Comparison of ENCODE assay signal across 11 cellular contexts in the genomic region with DNA sequence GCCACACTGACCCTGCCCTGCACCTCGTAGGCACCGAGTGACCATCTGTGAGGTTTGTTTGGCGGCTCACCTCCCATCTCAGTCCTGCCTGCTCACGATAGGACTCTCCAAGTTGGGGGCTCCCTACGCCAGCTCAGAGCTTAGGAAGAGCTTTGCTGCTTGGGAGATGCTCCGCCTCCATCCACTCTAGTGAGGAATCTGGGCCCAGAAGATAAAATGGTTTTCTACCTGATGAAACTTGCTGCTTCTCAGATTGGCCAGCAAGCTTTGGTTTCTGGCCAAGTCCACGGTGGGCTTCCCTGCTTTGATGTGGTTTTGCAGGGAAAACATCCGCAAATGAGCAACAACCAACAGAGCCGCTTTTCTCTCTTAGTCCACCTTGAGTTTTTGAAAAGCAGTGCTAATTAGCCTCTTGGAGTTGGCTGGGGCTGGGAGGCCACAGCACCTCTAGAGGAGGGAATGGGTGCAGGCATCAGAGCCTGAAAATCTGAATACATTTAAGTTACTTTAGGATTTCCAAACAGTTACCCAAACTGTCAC. TPM values are rescaled to one million over a fixed set of nuclear protein-coding genes. Genes with fewer than 3 reads are reported as not detected.
DNase-seq lines count a peak whose midpoint lies in the region; ATAC-seq and TF ChIP-seq lines count a peak whose summit lies in the region.
"Had no signal": no experiment of that assay in that cellular context is flagged by ENCODE, and none has a peak within 500 bp of the region (broad histone marks: within the 10 kb centered on the region; RNA-seq: fewer than 3 reads in every experiment).

No MANE protein-coding gene starts in this region.

- no peaks in the 10 kb centered on the region for H3K36me3 Mint-ChIP-seq in activated CD8-positive, alpha-beta T cell treated with anti-CD3 and anti-CD28 coated beads, Interleukin-2, amount 10 ng/mL, durations not matched to agents 7 days and 5 days (ENCODE audit: low read depth)
- H3K36me3 Mint-ChIP-seq: activated naive CD8-positive, alpha-beta T cell treated with anti-CD3 and anti-CD28 coated beads, Interleukin-2, amount 10 ng/mL, durations not matched to agents 7 days and 5 days had no signal

- H3K27me3 Mint-ChIP-seq in activated CD8-positive, alpha-beta T cell treated with anti-CD3 and anti-CD28 coated beads, Interleukin-2, amount 10 ng/mL, durations not matched to agents 7 days and 5 days (ENCODE audit: low read depth), result peaks cover 19% of the 10 kb centered on the region

- ATAC-seq in activated CD8-positive, alpha-beta T cell treated with anti-CD3 and anti-CD28 coated beads, Interleukin-2, amount 10 ng/mL, durations not matched to agents 7 days and 5 days, result no peak
- ATAC-seq: left ventricle myocardium superior had no signal

- TF ChIP-seq CTCF in C4-2B (conservative IDR thresholded peaks at IDR 0.05), result peak; percentile 67
- peak; percentile 54 for TF ChIP-seq CTCF in HFF-Myc (IDR thresholded peaks at IDR 0.05; ENCODE audit: low read depth, low read length, missing control alignments)
- TF ChIP-seq CTCF in VCaP (conservative IDR thresholded peaks at IDR 0.05), result peak; percentile 70
- no peak for TF ChIP-seq CTCF in coronary artery (IDR thresholded peaks at IDR 0.05)

- no peak overlapping the region for H3K4me3 ChIP-seq in HFF-Myc (replicated peaks; ENCODE audit: low read depth, low read length)
- no peak overlapping the region for H3K4me3 ChIP-seq in coronary artery
- H3K4me3 ChIP-seq: SJCRH30 had no signal

- H3K27ac ChIP-seq in C4-2B (no peak overlapping the region), VCaP (no peak overlapping the region), coronary artery (no peak overlapping the region)
- H3K27ac ChIP-seq: SJCRH30 had no signal

- H3K9me3 Mint-ChIP-seq in activated CD8-positive, alpha-beta T cell treated with anti-CD3 and anti-CD28 coated beads, Interleukin-2, amount 10 ng/mL, durations not matched to agents 7 days and 5 days (ENCODE audit: insufficient read depth), result no peaks in the 10 kb centered on the region
- H3K9me3 Mint-ChIP-seq: activated naive CD8-positive, alpha-beta T cell treated with anti-CD3 and anti-CD28 coated beads, Interleukin-2, amount 10 ng/mL, durations not matched to agents 7 days and 5 days had no signal

- DNase-seq in HFF-Myc (ENCODE audit: extremely low read depth, low read depth) (no peak), left kidney (ENCODE audit: low read depth, low spot score) (peak; percentile 34), coronary artery (ENCODE audit: low spot score) (no peak), pons (ENCODE audit: low spot score) (no peak)
- no peak for DNase-seq in activated CD8-positive, alpha-beta T cell treated with anti-CD3 and anti-CD28 coated beads, Interleukin-2, amount 10 ng/mL, durations not matched to agents 7 days and 5 days
- DNase-seq in stimulated activated CD4-positive, alpha-beta T cell treated with anti-CD3 and anti-CD28 coated beads, Interleukin-4, amount 100 ng/mL, for 4 hours, result no peak
- DNase-seq: activated naive CD8-positive, alpha-beta T cell treated with anti-CD3 and anti-CD28 coated beads, Interleukin-2, amount 10 ng/mL, durations not matched to agents 7 days and 5 days; left ventricle myocardium superior; SJCRH30 had no signal

- H3K27ac Mint-ChIP-seq in activated CD8-positive, alpha-beta T cell treated with anti-CD3 and anti-CD28 coated beads, Interleukin-2, amount 10 ng/mL, durations not matched to agents 7 days and 5 days, result no peak overlapping the region
- H3K27ac Mint-ChIP-seq: activated naive CD8-positive, alpha-beta T cell treated with anti-CD3 and anti-CD28 coated beads, Interleukin-2, amount 10 ng/mL, durations not matched to agents 7 days and 5 days had no signal

- CTCF ChIA-PET in activated CD8-positive, alpha-beta T cell treated with anti-CD3 and anti-CD28 coated beads, Interleukin-2, amount 10 ng/mL, durations not matched to agents 7 days and 5 days (lab: Charles Lee), result no interaction called here

- H3K4me3 Mint-ChIP-seq in activated CD8-positive, alpha-beta T cell treated with anti-CD3 and anti-CD28 coated beads, Interleukin-2, amount 10 ng/mL, durations not matched to agents 7 days and 5 days, result no peak overlapping the region
- H3K4me3 Mint-ChIP-seq: activated naive CD8-positive, alpha-beta T cell treated with anti-CD3 and anti-CD28 coated beads, Interleukin-2, amount 10 ng/mL, durations not matched to agents 7 days and 5 days had no signal

- no peaks in the 10 kb centered on the region for H3K4me1 Mint-ChIP-seq in activated CD8-positive, alpha-beta T cell treated with anti-CD3 and anti-CD28 coated beads, Interleukin-2, amount 10 ng/mL, durations not matched to agents 7 days and 5 days (ENCODE audit: low read depth)
- H3K4me1 Mint-ChIP-seq: activated naive CD8-positive, alpha-beta T cell treated with anti-CD3 and anti-CD28 coated beads, Interleukin-2, amount 10 ng/mL, durations not matched to agents 7 days and 5 days had no signal

- POLR2A ChIA-PET in activated CD8-positive, alpha-beta T cell treated with anti-CD3 and anti-CD28 coated beads, Interleukin-2, amount 10 ng/mL, durations not matched to agents 7 days and 5 days (lab: Charles Lee), result no interaction called here

RNA-seq across cellular contexts. Expression of a gene that starts 42.2 kb away (rescaled TPM):
- total RNA-seq in activated CD8-positive, alpha-beta T cell treated with anti-CD3 and anti-CD28 coated beads, Interleukin-2, amount 10 ng/mL, durations not matched to agents 7 days and 5 days, result not detected
- total RNA-seq: SJCRH30 had no signal
